ENCODE assay signal across 8 cellular contexts in genomic region chr11:117822031-117822521, GRCh38. TPM values are rescaled to one million over a fixed set of nuclear protein-coding genes. Genes with fewer than 3 reads are reported as not detected.
A peak's percentile ranks its signal among the peaks of the same experiment; 100 is the strongest.
DNase-seq lines count a peak whose midpoint lies in the region; ATAC-seq and TF ChIP-seq lines count a peak whose summit lies in the region.

No MANE protein-coding gene starts in this region.

- H2BK15ac ChIP-seq in H9 (ENCODE audit: low read depth, low read length) = no peak overlapping the region

- peaks cover 11% of the 10 kb centered on the region for H3K27me3 Mint-ChIP-seq in H9 (ENCODE audit: low read depth)
- H3K27me3 Mint-ChIP-seq in neural progenitor cell (ENCODE audit: insufficient read depth, low read depth) = peaks cover 6% of the 10 kb centered on the region

- no peak overlapping the region for H4K5ac ChIP-seq in H9 (ENCODE audit: insufficient read length, low read depth, low read length)

- H2BK20ac ChIP-seq in H9 (ENCODE audit: low read depth, low read length, poor library complexity, severe bottlenecking) = no peak overlapping the region

- no peak overlapping the region for H2AFZ ChIP-seq in H9 (ENCODE audit: low read length)
- H2AFZ ChIP-seq in neural progenitor cell (replicated peaks) = no peak overlapping the region

- H3K4me3 ChIP-seq in BLaER1 (no peak overlapping the region), WI38 (ENCODE audit: low read depth, low read length) (no peak overlapping the region), neural progenitor cell (no peak overlapping the region)

- H3K27ac ChIP-seq in BLaER1 (peak overlapping the region; percentile 93), H9 (ENCODE audit: insufficient read length, low read depth, low read length) (no peak overlapping the region), neural progenitor cell (no peak overlapping the region)

- H3K9me3 ChIP-seq in BLaER1 (no peaks in the 10 kb centered on the region), H9 (ENCODE audit: control insufficient read depth, low read depth, low read length) (no peaks in the 10 kb centered on the region), neural progenitor cell (ENCODE audit: low read depth) (no peaks in the 10 kb centered on the region)

- H3K23me2 ChIP-seq in H9 (ENCODE audit: insufficient read length, low read depth, low read length, poor library complexity, severe bottlenecking) = peaks cover 3% of the 10 kb centered on the region

- no peak overlapping the region for H3K4ac ChIP-seq in H9 (ENCODE audit: low read depth, low read length)

- no peaks in the 10 kb centered on the region for H3K27me3 ChIP-seq in BLaER1
- H3K27me3 ChIP-seq in H9 (ENCODE audit: insufficient read depth, low read length) = no peaks in the 10 kb centered on the region
- no peaks in the 10 kb centered on the region for H3K27me3 ChIP-seq in neural progenitor cell

- peak overlapping the region; percentile 91 for H3K4me2 ChIP-seq in BLaER1
- H3K4me2 ChIP-seq in H9 (ENCODE audit: insufficient read depth, insufficient read length, low read length) = no peak overlapping the region
- no peak overlapping the region for H3K4me2 ChIP-seq in neural progenitor cell

- no peak for ATAC-seq in GM18517 (IDR thresholded peaks at IDR 0.05; ENCODE audit: unreplicated experiment)
- ATAC-seq in HG03097 (IDR thresholded peaks at IDR 0.05; ENCODE audit: low FRiP score, unreplicated experiment) = no peak
- ATAC-seq in omental fat pad (ENCODE audit: low FRiP score) = no peak

- no CpG with 5 or more reads among the region's 16 CpGs for WGBS in H9 (ENCODE audit: extremely low coverage, insufficient read length, low lambda C conversion rate)

- H3K4me3 Mint-ChIP-seq in H9 = no peak overlapping the region; a peak in 1 of 5 replicates
- no peak overlapping the region for H3K4me3 Mint-ChIP-seq in neural progenitor cell

- H3K36me3 ChIP-seq in BLaER1 (no peaks in the 10 kb centered on the region), neural progenitor cell (no peaks in the 10 kb centered on the region)

- peak; percentile 74 for TF ChIP-seq CTCF in H9 (conservative IDR thresholded peaks at IDR 0.05)
- TF ChIP-seq CTCF in WI38 (IDR thresholded peaks at IDR 0.05; ENCODE audit: low read depth, low read length) = 0 out of 2 replicates have a peak, but pooled peaks have one; percentile 20
- TF ChIP-seq CTCF in neural progenitor cell (IDR thresholded peaks at IDR 0.05) = peak; percentile 62
- no peak for TF ChIP-seq CTCF in omental fat pad (IDR thresholded peaks at IDR 0.05)

- H3K79me2 ChIP-seq in H9 (ENCODE audit: insufficient read depth, low read length) = no peaks in the 10 kb centered on the region
- H3K79me2 ChIP-seq in neural progenitor cell (ENCODE audit: low read depth) = no peaks in the 10 kb centered on the region

- H3K4me1 Mint-ChIP-seq in H9 = peaks cover 49 to 61% of the 10 kb centered on the region in 2 experiments
- peaks cover 26% of the 10 kb centered on the region for H3K4me1 Mint-ChIP-seq in neural progenitor cell

- no peak overlapping the region for H3T11ph ChIP-seq in H9 (ENCODE audit: low read length)

- no peak overlapping the region for H2BK120ac ChIP-seq in H9 (ENCODE audit: low read depth, low read length, poor library complexity, severe bottlenecking)

- no peak overlapping the region for H2BK5ac ChIP-seq in H9 (ENCODE audit: insufficient read length, low read length)

- H3F3A ChIP-seq in neural progenitor cell (ENCODE audit: low read depth) = peaks cover 5% of the 10 kb centered on the region

- no peaks in the 10 kb centered on the region for H3K79me1 ChIP-seq in H9 (ENCODE audit: insufficient read depth, low read depth, low read length, poor library complexity, severe bottlenecking)

- H3K27ac Mint-ChIP-seq in H9 = no peak overlapping the region; a peak in 1 of 7 replicates
- no peak overlapping the region for H3K27ac Mint-ChIP-seq in neural progenitor cell

- H3K4me1 ChIP-seq in BLaER1 (peaks cover 97% of the 10 kb centered on the region), H9 (ENCODE audit: insufficient read depth, low read length) (no peaks in the 10 kb centered on the region; the same call in 1 of the 2 replicates), neural progenitor cell (peaks cover 3% of the 10 kb centered on the region)

- H4K8ac ChIP-seq in H9 (replicated peaks; ENCODE audit: insufficient read length, low read depth, low read length) = no peak overlapping the region

- DNase-seq in H9 (peak; percentile 65), neural progenitor cell (ENCODE audit: low spot score) (peak; percentile 68), omental fat pad (ENCODE audit: low spot score) (no peak)
- DNase-seq in effector CD4-positive, alpha-beta T cell = peak; percentile 42

- no peak overlapping the region for H4K91ac ChIP-seq in H9 (ENCODE audit: insufficient read length, low read depth, low read length)

- H3K14ac ChIP-seq in H9 (ENCODE audit: insufficient read depth, low read length) = no peak overlapping the region

- peak overlapping the region; percentile 75; the same call in 1 of the 2 replicates for H3K9ac ChIP-seq in BLaER1
- no peak overlapping the region for H3K9ac ChIP-seq in H9 (ENCODE audit: extremely low read depth, insufficient read length, low read length)
- H3K9ac ChIP-seq in neural progenitor cell = no peak overlapping the region

- H4K20me1 ChIP-seq in BLaER1 (no peaks in the 10 kb centered on the region), H9 (ENCODE audit: control insufficient read depth, insufficient read depth, insufficient read length) (no peaks in the 10 kb centered on the region), neural progenitor cell (ENCODE audit: low read depth) (peaks cover 3% of the 10 kb centered on the region)

- no peak overlapping the region for H3K23ac ChIP-seq in H9 (ENCODE audit: insufficient read length, low read depth, low read length)

- H3K18ac ChIP-seq in H9 (ENCODE audit: insufficient read length, low read depth, low read length) = no peak overlapping the region

- no peak overlapping the region for H2BK12ac ChIP-seq in H9 (ENCODE audit: insufficient read length, low read depth, low read length)

- H3K9me3 Mint-ChIP-seq in H9 = no peaks in the 10 kb centered on the region; a peak in 1 of 5 replicates
- H3K9me3 Mint-ChIP-seq in neural progenitor cell = no peaks in the 10 kb centered on the region

- no peaks in the 10 kb centered on the region for H3K36me3 Mint-ChIP-seq in H9 (ENCODE audit: insufficient read depth in 1 of 3, low read depth in 3 of 3)
- H3K36me3 Mint-ChIP-seq in neural progenitor cell = no peaks in the 10 kb centered on the region

- H3K56ac ChIP-seq in H9 (ENCODE audit: insufficient read length, low read depth, low read length) = no peak overlapping the region

- no peak overlapping the region for H2AK5ac ChIP-seq in H9 (ENCODE audit: insufficient read length, low read length)

RNA-seq across cellular contexts. Expression of gene FXYD2, which starts 2.5 kb away (rescaled TPM):
- 0.70 and 0.79 TPM in 2 replicates for total RNA-seq in H9 (2021)
- 1.7 and 1.9 TPM in 2 replicates for total RNA-seq in neural progenitor cell (ENCODE audit: low replicate concordance)
- 1 to 10 TPM; 1.1 to 4.3 (median 2.0) TPM for total RNA-seq in omental fat pad

RNA-seq across cellular contexts. Expression of gene DSCAML1, which starts 25.1 kb away (rescaled TPM):
- 0.15 and 0.42 TPM in 2 replicates for total RNA-seq in H9 (2021)
- 0.06 TPM in 2 replicates for total RNA-seq in neural progenitor cell (ENCODE audit: low replicate concordance)
- 10 to 100 TPM in 1 of 4 donors, 1 to 10 TPM in 2, under 1 TPM in 1; 0.95 to 10.9 (median 3.9) TPM for total RNA-seq in omental fat pad

RNA-seq across cellular contexts. Expression of gene FXYD6, which starts 54.4 kb away (rescaled TPM):
- total RNA-seq in H9 (2021) = 16.3 and 18.3 TPM in 2 replicates
- total RNA-seq in neural progenitor cell (ENCODE audit: low replicate concordance) = 95.6 and 123 TPM in 2 replicates
- 10 to 100 TPM; 21.5 to 79.9 (median 25.6) TPM for total RNA-seq in omental fat pad

Comparison
In these comparisons a context has a peak if more than half of its experiments do, and no peak if none do; other contexts are left out.
1. CTCF ChIP-seq: peak in H9 (single experiment), WI38 (single experiment) and neural progenitor cell (single experiment); none in omental fat pad (0 of 3).